ENCODE assay signal across 20 cellular contexts in the genomic region with DNA sequence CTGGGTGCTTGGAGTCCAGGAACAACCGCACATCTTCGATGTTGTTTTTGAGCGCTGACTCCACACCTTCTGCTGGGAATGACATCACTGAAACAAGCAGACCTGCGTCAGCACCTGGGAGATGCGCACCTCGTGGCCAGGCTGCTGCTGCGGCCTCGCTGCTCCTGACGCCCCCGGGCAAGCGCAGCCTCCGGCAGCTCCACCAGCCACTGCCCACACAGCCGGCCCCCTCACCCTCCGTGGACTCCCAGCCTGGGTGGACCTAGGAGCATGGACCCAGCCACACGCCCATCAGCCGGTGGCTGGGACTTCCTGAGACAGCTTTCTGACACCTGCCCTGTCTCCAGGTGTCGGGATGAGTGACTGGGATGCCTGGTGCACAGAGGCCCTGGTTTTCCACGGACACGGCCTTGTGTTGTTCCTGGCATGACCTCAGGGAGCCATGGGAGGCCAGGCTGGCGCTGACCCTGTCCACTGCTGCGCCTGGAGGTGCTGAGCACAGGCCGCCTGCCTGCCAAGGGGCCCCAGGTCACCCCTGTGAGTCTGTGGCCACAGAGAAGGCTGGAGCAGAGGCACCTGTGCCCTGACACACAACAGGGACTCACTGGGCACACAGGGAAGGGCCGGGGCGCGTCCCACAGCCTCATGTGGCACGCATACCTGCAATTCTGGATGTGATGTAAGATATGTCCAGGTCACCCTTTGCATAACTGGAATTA. TPM values are rescaled to one million over a fixed set of nuclear protein-coding genes. Genes with fewer than 3 reads are reported as not detected.
DNase-seq lines count a peak whose midpoint lies in the region; ATAC-seq, FAIRE-seq and TF ChIP-seq lines count a peak whose summit lies in the region.
"Had no signal": no experiment of that assay in that cellular context is flagged by ENCODE, and none has a peak within 500 bp of the region (broad histone marks: within the 10 kb centered on the region; RNA-seq: fewer than 3 reads in every experiment).

No MANE protein-coding gene starts in this region.

- peaks cover 39% of the 10 kb centered on the region for H3K36me3 ChIP-seq in bronchial epithelial cell (ENCODE audit: control insufficient read depth, insufficient read depth, low read length)

- TF ChIP-seq CTCF in bronchial epithelial cell (IDR thresholded peaks at IDR 0.05; ENCODE audit: insufficient read depth, low read length, severe bottlenecking) (no peak), glutamatergic neuron (IDR thresholded peaks at IDR 0.05; ENCODE audit: partially characterized antibody, unreplicated experiment) (no peak)

- H3K27me3 ChIP-seq in bronchial epithelial cell (ENCODE audit: control insufficient read depth, insufficient read depth, low read length) = no peaks in the 10 kb centered on the region

- ATAC-seq in stimulated activated effector memory CD8-positive, alpha-beta T cell treated with anti-CD3 and anti-CD28 coated beads, Interleukin-12 subunit alpha, Interleukin-12 subunit beta, amount 100 ng/mL, for 72 hours = no peak
- ATAC-seq in SK-N-SH treated with all-trans-retinoic acid at 6 μM for 48 hours (no peak), GM18858 (IDR thresholded peaks at IDR 0.05; ENCODE audit: unreplicated experiment) (no peak)

- H3K4me3 Mint-ChIP-seq in glutamatergic neuron (ENCODE audit: unreplicated experiment) = peak overlapping the region; percentile 32
- H3K4me3 Mint-ChIP-seq in stimulated activated effector memory CD8-positive, alpha-beta T cell treated with anti-CD3 and anti-CD28 coated beads, Interleukin-12 subunit alpha, Interleukin-12 subunit beta, amount 100 ng/mL, for 72 hours = no peak overlapping the region
- H3K4me3 Mint-ChIP-seq: CD4-positive, alpha-beta memory T cell; HFFc6 had no signal

- FAIRE-seq in bronchial epithelial cell (lab: Jason Lieb, UNC) = peak; percentile 43
- FAIRE-seq: GM12891, GM18507, H54 had no signal

- peaks cover 12% of the 10 kb centered on the region for H3K36me3 Mint-ChIP-seq in glutamatergic neuron (ENCODE audit: unreplicated experiment)
- H3K36me3 Mint-ChIP-seq in stimulated activated effector memory CD8-positive, alpha-beta T cell treated with anti-CD3 and anti-CD28 coated beads, Interleukin-12 subunit alpha, Interleukin-12 subunit beta, amount 100 ng/mL, for 72 hours = peaks cover 42% of the 10 kb centered on the region

- DNase-seq in bronchial epithelial cell (ENCODE audit: low read depth) = no peak
- no peak for DNase-seq in glutamatergic neuron
- DNase-seq in stimulated activated effector memory CD8-positive, alpha-beta T cell treated with anti-CD3 and anti-CD28 coated beads, Interleukin-12 subunit alpha, Interleukin-12 subunit beta, amount 100 ng/mL, for 72 hours (ENCODE audit: low spot score in 2 of 2) = no peak
- no peak for DNase-seq in NCI-H1092 (lab: John Stamatoyannopoulos, UW)
- DNase-seq: C1 segment of cervical spinal cord; Calu3; CD4-positive, alpha-beta memory T cell; COR-L47; DMS53; DMS79 treated with DMSO at 0.1 percent for 48 hours; GF-D8; GOT3; HFFc6 had no signal

- H3K4me1 Mint-ChIP-seq in glutamatergic neuron (ENCODE audit: low read depth, unreplicated experiment) = peaks cover 21% of the 10 kb centered on the region
- H3K4me1 Mint-ChIP-seq in stimulated activated effector memory CD8-positive, alpha-beta T cell treated with anti-CD3 and anti-CD28 coated beads, Interleukin-12 subunit alpha, Interleukin-12 subunit beta, amount 100 ng/mL, for 72 hours = peaks cover 30% of the 10 kb centered on the region

- H3K27me3 Mint-ChIP-seq in glutamatergic neuron (ENCODE audit: unreplicated experiment) = peaks cover 15% of the 10 kb centered on the region
- H3K27me3 Mint-ChIP-seq: CD4-positive, alpha-beta memory T cell had no signal

- peak overlapping the region; percentile 89 for H3K27ac Mint-ChIP-seq in glutamatergic neuron (ENCODE audit: unreplicated experiment)
- H3K27ac Mint-ChIP-seq in stimulated activated effector memory CD8-positive, alpha-beta T cell treated with anti-CD3 and anti-CD28 coated beads, Interleukin-12 subunit alpha, Interleukin-12 subunit beta, amount 100 ng/mL, for 72 hours = peak overlapping the region; percentile 89
- H3K27ac Mint-ChIP-seq: HFFc6 had no signal

- peaks cover 25% of the 10 kb centered on the region for H3K9me3 Mint-ChIP-seq in glutamatergic neuron (ENCODE audit: unreplicated experiment)
- H3K9me3 Mint-ChIP-seq in stimulated activated effector memory CD8-positive, alpha-beta T cell treated with anti-CD3 and anti-CD28 coated beads, Interleukin-12 subunit alpha, Interleukin-12 subunit beta, amount 100 ng/mL, for 72 hours = no peaks in the 10 kb centered on the region
- H3K9me3 Mint-ChIP-seq: HFFc6 had no signal

- no peak overlapping the region for H3K4me3 ChIP-seq in bronchial epithelial cell (ENCODE audit: low read depth, low read length)
- H3K4me3 ChIP-seq: HAP-1 had no signal

TF ChIP-seq in SK-N-SH treated with all-trans-retinoic acid at 6 μM for 48 hours, 23 proteins besides CTCF, POLR2A, EP300 and RAD21:
- TF ChIP-seq, protein P1, sequence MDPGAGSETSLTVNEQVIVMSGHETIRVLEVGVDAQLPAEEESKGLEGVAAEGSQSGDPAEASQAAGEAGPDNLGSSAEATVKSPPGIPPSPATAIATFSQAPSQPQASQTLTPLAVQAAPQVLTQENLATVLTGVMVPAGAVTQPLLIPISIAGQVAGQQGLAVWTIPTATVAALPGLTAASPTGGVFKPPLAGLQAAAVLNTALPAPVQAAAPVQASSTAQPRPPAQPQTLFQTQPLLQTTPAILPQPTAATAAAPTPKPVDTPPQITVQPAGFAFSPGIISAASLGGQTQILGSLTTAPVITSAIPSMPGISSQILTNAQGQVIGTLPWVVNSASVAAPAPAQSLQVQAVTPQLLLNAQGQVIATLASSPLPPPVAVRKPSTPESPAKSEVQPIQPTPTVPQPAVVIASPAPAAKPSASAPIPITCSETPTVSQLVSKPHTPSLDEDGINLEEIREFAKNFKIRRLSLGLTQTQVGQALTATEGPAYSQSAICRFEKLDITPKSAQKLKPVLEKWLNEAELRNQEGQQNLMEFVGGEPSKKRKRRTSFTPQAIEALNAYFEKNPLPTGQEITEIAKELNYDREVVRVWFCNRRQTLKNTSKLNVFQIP (CRISPR knock-in tag; IDR thresholded peaks at IDR 0.05; ENCODE audit: borderline replicate concordance, low read depth) = no peak
- no peak for TF ChIP-seq SNAI2 (CRISPR knock-in tag; IDR thresholded peaks at IDR 0.05)

RNA-seq across cellular contexts. Expression of gene GAK, which starts 48.6 kb away (rescaled TPM):
- total RNA-seq in bronchial epithelial cell (52.9 and 77.1 TPM in 2 replicates), glutamatergic neuron (ENCODE audit: unreplicated experiment) (123 TPM)

RNA-seq across cellular contexts. Expression of gene TMEM175, which starts 48.7 kb away (rescaled TPM):
- total RNA-seq in bronchial epithelial cell (3.4 and 10.9 TPM in 2 replicates), glutamatergic neuron (ENCODE audit: unreplicated experiment) (62.7 TPM)

RNA-seq across cellular contexts. Expression of gene CPLX1, which starts 57.6 kb away (rescaled TPM):
- total RNA-seq in bronchial epithelial cell = not detected in 2 replicates
- total RNA-seq in glutamatergic neuron (ENCODE audit: unreplicated experiment) = 115 TPM
- total RNA-seq: Daoy had no signal

Comparison
In these comparisons a context has a peak if more than half of its experiments do, and no peak if none do; other contexts are left out.
1. RNA of gene CPLX1, which starts 57.6 kb away (total RNA-seq): 115 TPM in glutamatergic neuron (single experiment); not detected in bronchial epithelial cell; every median in the first group is over 100 times any median in the second.